29 cellular contexts compared by ENCODE assay signal in the genomic region with DNA sequence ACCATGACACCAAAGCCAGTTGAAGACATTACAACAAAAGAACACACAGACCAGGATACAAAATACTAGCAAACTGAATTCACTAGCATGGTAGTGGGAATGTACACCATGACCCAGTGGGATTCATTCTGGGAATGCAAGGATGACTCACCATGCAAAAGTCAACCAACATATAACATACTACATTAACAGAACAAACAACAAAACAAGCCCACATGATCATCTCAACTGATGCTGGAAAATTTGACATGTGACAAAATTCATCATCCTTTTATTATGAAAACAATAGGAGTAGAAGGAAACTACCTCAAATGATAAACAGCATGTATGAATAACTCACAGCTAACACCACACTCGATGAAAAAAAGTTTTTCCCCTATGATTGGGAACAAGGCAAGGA.
DNase-seq lines count a peak whose midpoint lies in the region; ATAC-seq and TF ChIP-seq lines count a peak whose summit lies in the region.
"Had no signal": no experiment of that assay in that cellular context is flagged by ENCODE, and none has a peak within 500 bp of the region (broad histone marks: within the 10 kb centered on the region; RNA-seq: fewer than 3 reads in every experiment).

No MANE protein-coding gene starts in this region.

- POLR2A ChIA-PET in activated CD4-positive, alpha-beta T cell treated with anti-CD3 and anti-CD28 coated beads for 36 hours (lab: Charles Lee), result no interaction called here
- POLR2A ChIA-PET in PC-3 (lab: Charles Lee; ENCODE audit: unreplicated experiment), result no interaction called here

- no peak overlapping the region for H3K18ac ChIP-seq in mesenchymal stem cell (ENCODE audit: low read depth in 1 of 2, low read length in 2 of 2)

- H3F3A ChIP-seq in PC-3 (ENCODE audit: low read length, unreplicated experiment), result no peaks in the 10 kb centered on the region

- peak overlapping the region; percentile 37 for H3K27ac Mint-ChIP-seq in activated CD4-positive, alpha-beta T cell treated with anti-CD3 and anti-CD28 coated beads for 36 hours
- H3K27ac Mint-ChIP-seq in activated naive CD4-positive, alpha-beta T cell treated with anti-CD3 and anti-CD28 coated beads, Interleukin-2, amount 10 ng/mL, durations not matched to agents 7 days and 5 days, result no peak overlapping the region
- H3K27ac Mint-ChIP-seq: GM23338, T-cell had no signal

- H4K8ac ChIP-seq in mesenchymal stem cell (ENCODE audit: low read length), result no peak overlapping the region

- no peaks in the 10 kb centered on the region for H3K4me1 Mint-ChIP-seq in activated CD4-positive, alpha-beta T cell treated with anti-CD3 and anti-CD28 coated beads for 36 hours
- no peaks in the 10 kb centered on the region for H3K4me1 Mint-ChIP-seq in activated naive CD4-positive, alpha-beta T cell treated with anti-CD3 and anti-CD28 coated beads, Interleukin-2, amount 10 ng/mL, durations not matched to agents 7 days and 5 days
- H3K4me1 Mint-ChIP-seq: IgD-negative memory B cell had no signal

- TF ChIP-seq CTCF in PC-3 (conservative IDR thresholded peaks at IDR 0.05; ENCODE audit: low read depth, low read length), result no peak

- H3K9ac ChIP-seq in PC-3 (ENCODE audit: low read length) (no peak overlapping the region), mesenchymal stem cell (ENCODE audit: low read length) (no peak overlapping the region)

- H3K79me2 ChIP-seq in PC-3 (ENCODE audit: low read length), result no peaks in the 10 kb centered on the region

- H3K4ac ChIP-seq in mesenchymal stem cell (ENCODE audit: low read depth in 1 of 2, low read length in 2 of 2), result no peak overlapping the region

- H2AFZ ChIP-seq in PC-3 (ENCODE audit: low read length) (no peak overlapping the region), mesenchymal stem cell (ENCODE audit: low read depth, low read length) (no peak overlapping the region)
- H2AFZ ChIP-seq: GM23338 had no signal

- H3K4me2 ChIP-seq in PC-3 (ENCODE audit: low read length), result no peak overlapping the region
- no peak overlapping the region for H3K4me2 ChIP-seq in mesenchymal stem cell (ENCODE audit: low read length, poor library complexity, severe bottlenecking)
- H3K4me2 ChIP-seq: GM23338 had no signal

- H2BK5ac ChIP-seq in mesenchymal stem cell (ENCODE audit: low read depth, low read length, poor library complexity, severe bottlenecking), result no peak overlapping the region

- H3K36me3 ChIP-seq in PC-3 (ENCODE audit: low read depth, low read length), result no peaks in the 10 kb centered on the region
- H3K36me3 ChIP-seq in mesenchymal stem cell (ENCODE audit: control insufficient read depth in 1 of 2, insufficient read depth in 2 of 2, low read depth in 1 of 2, low read length in 2 of 2), result peaks cover 8 to 10% of the 10 kb centered on the region in 2 experiments

- H3K23ac ChIP-seq in mesenchymal stem cell (ENCODE audit: low read length in 2 of 2), result no peak overlapping the region

- H3K9me3 ChIP-seq in PC-3 (ENCODE audit: low read length) (no peaks in the 10 kb centered on the region), mesenchymal stem cell (ENCODE audit: control insufficient read depth, low read length) (peaks cover 3% of the 10 kb centered on the region)
- H3K9me3 ChIP-seq: stomach had no signal

- H3K4me1 ChIP-seq in PC-3 (ENCODE audit: insufficient read depth, low read length) (peaks cover 7% of the 10 kb centered on the region), mesenchymal stem cell (ENCODE audit: control insufficient read depth, insufficient read depth, low read depth, low read length) (peaks cover 3% of the 10 kb centered on the region)
- H3K4me1 ChIP-seq: stomach, tibial nerve had no signal

- 100% methylated on average over 1 of the region's 1 CpG for WGBS in mesenchymal stem cell

- H2AK5ac ChIP-seq in mesenchymal stem cell (ENCODE audit: low read length, severe bottlenecking), result no peak overlapping the region

- H2BK120ac ChIP-seq in mesenchymal stem cell (ENCODE audit: low read depth, low read length), result no peak overlapping the region

- no peaks in the 10 kb centered on the region for H3K27me3 Mint-ChIP-seq in activated CD4-positive, alpha-beta T cell treated with anti-CD3 and anti-CD28 coated beads for 36 hours
- no peaks in the 10 kb centered on the region for H3K27me3 Mint-ChIP-seq in activated naive CD4-positive, alpha-beta T cell treated with anti-CD3 and anti-CD28 coated beads, Interleukin-2, amount 10 ng/mL, durations not matched to agents 7 days and 5 days
- H3K27me3 Mint-ChIP-seq: IgD-negative memory B cell; naive thymus-derived CD4-positive, alpha-beta T cell; T-cell had no signal

- H3K27ac ChIP-seq in PC-3 (ENCODE audit: low read length) (no peak overlapping the region), mesenchymal stem cell (ENCODE audit: low read length, poor library complexity, severe bottlenecking) (no peak overlapping the region)
- H3K27ac ChIP-seq: 22Rv1, HL-60, stomach, tibial nerve had no signal

- no peak overlapping the region for H4K91ac ChIP-seq in mesenchymal stem cell (ENCODE audit: low read length)

- CTCF ChIA-PET in activated CD4-positive, alpha-beta T cell treated with anti-CD3 and anti-CD28 coated beads for 36 hours (lab: Charles Lee), result no interaction called here
- CTCF ChIA-PET in PC-3 (lab: Charles Lee), result no interaction called here
- CTCF ChIA-PET in activated naive CD4-positive, alpha-beta T cell treated with anti-CD3 and anti-CD28 coated beads, Interleukin-2, amount 10 ng/mL, durations not matched to agents 7 days and 5 days (lab: Charles Lee), result no interaction called here

- H3K4me3 ChIP-seq in PC-3 (ENCODE audit: low read length) (no peak overlapping the region), mesenchymal stem cell (ENCODE audit: insufficient read depth in 1 of 2, low read depth in 1 of 2, low read length in 2 of 2) (no peak overlapping the region)
- H3K4me3 ChIP-seq: GM23338, stomach, tibial nerve had no signal

- H3K36me3 Mint-ChIP-seq in activated CD4-positive, alpha-beta T cell treated with anti-CD3 and anti-CD28 coated beads for 36 hours (ENCODE audit: low read depth), result peaks cover 38% of the 10 kb centered on the region
- H3K36me3 Mint-ChIP-seq in activated naive CD4-positive, alpha-beta T cell treated with anti-CD3 and anti-CD28 coated beads, Interleukin-2, amount 10 ng/mL, durations not matched to agents 7 days and 5 days, result peaks cover 32% of the 10 kb centered on the region

- no peak overlapping the region for H3K14ac ChIP-seq in mesenchymal stem cell (ENCODE audit: low read length in 2 of 2)

- H3K4me3 Mint-ChIP-seq in activated CD4-positive, alpha-beta T cell treated with anti-CD3 and anti-CD28 coated beads for 36 hours, result no peak overlapping the region
- no peak overlapping the region for H3K4me3 Mint-ChIP-seq in activated naive CD4-positive, alpha-beta T cell treated with anti-CD3 and anti-CD28 coated beads, Interleukin-2, amount 10 ng/mL, durations not matched to agents 7 days and 5 days
- H3K4me3 Mint-ChIP-seq: GM23338; IgD-negative memory B cell; naive thymus-derived CD4-positive, alpha-beta T cell; T-cell had no signal

- intact Hi-C loops in activated CD4-positive, alpha-beta T cell treated with anti-CD3 and anti-CD28 coated beads for 36 hours (cut with DNase I, micrococcal nuclease), result no loop called here
- intact Hi-C loops in PC-3 (cut with micrococcal nuclease), result no loop called here

- no peaks in the 10 kb centered on the region for H3K9me3 Mint-ChIP-seq in activated CD4-positive, alpha-beta T cell treated with anti-CD3 and anti-CD28 coated beads for 36 hours (ENCODE audit: low read depth)
- H3K9me3 Mint-ChIP-seq in activated naive CD4-positive, alpha-beta T cell treated with anti-CD3 and anti-CD28 coated beads, Interleukin-2, amount 10 ng/mL, durations not matched to agents 7 days and 5 days, result peaks cover 2% of the 10 kb centered on the region
- H3K9me3 Mint-ChIP-seq: GM23338, IgD-negative memory B cell, T-cell had no signal

- H2BK15ac ChIP-seq in mesenchymal stem cell (ENCODE audit: low read depth, poor library complexity, severe bottlenecking), result no peak overlapping the region

- H2BK12ac ChIP-seq in mesenchymal stem cell (ENCODE audit: low read length in 2 of 2), result no peak overlapping the region

- H3K79me1 ChIP-seq in mesenchymal stem cell (replicated peaks; ENCODE audit: low read length, poor library complexity, severe bottlenecking), result peaks cover 3% of the 10 kb centered on the region

- H3K27me3 ChIP-seq in PC-3 (ENCODE audit: low read length) (no peaks in the 10 kb centered on the region), mesenchymal stem cell (ENCODE audit: control insufficient read depth in 1 of 2, insufficient read depth in 1 of 2, low read length in 2 of 2) (no peaks in the 10 kb centered on the region)
- H3K27me3 ChIP-seq: stomach, tibial nerve had no signal

- no peaks in the 10 kb centered on the region for H3K9me2 ChIP-seq in PC-3 (replicated peaks; ENCODE audit: low read length)

- no peak for ATAC-seq in activated CD4-positive, alpha-beta T cell treated with anti-CD3 and anti-CD28 coated beads for 36 hours
- ATAC-seq in PC-3, result no peak
- ATAC-seq in GM19324 (IDR thresholded peaks at IDR 0.05; ENCODE audit: low FRiP score, unreplicated experiment), result no peak
- ATAC-seq: esophagus mucosa; GM23338; left colon; naive thymus-derived CD4-positive, alpha-beta T cell; T-cell had no signal

- no peaks in the 10 kb centered on the region for H4K20me1 ChIP-seq in PC-3 (ENCODE audit: low read length)

- no TSS peak for BruUV-seq in PC-3 (replicated peaks; lab: Mats Ljungman, UMichigan)

- no peak for DNase-seq in activated CD4-positive, alpha-beta T cell treated with anti-CD3 and anti-CD28 coated beads for 36 hours
- no peak for DNase-seq in activated CD4-positive, alpha-beta T cell treated with anti-CD3 and anti-CD28 coated beads for 4 hours
- DNase-seq in PC-3 (peak; percentile 35), dermis microvascular lymphatic vessel endothelial cell (ENCODE audit: low read depth in 2 of 2) (peak; percentile 32 to 71), mesenchymal stem cell (peak; percentile 30), GM19240 (ENCODE audit: insufficient read length, low spot score) (no peak)
- DNase-seq in activated naive CD4-positive, alpha-beta T cell treated with anti-CD3 and anti-CD28 coated beads, Interleukin-2, amount 10 ng/mL, durations not matched to agents 7 days and 5 days, result no peak
- DNase-seq: activated CD4-positive, alpha-beta T cell treated with anti-CD3 and anti-CD28 coated beads, Interleukin-2, amount 50 U/mL, for 1 hour; activated CD8-positive, alpha-beta memory T cell treated with anti-CD3 and anti-CD28 coated beads, Interleukin-2, amount 50 U/mL, for 4 hours; amniotic stem cell; DMS79 treated with DMSO at 0.1 percent for 48 hours; head of caudate nucleus; left colon; MM.1S; naive thymus-derived CD4-positive, alpha-beta T cell; NCI-H1436; NCI-H2107; retina; SIG-M5; stimulated activated CD4-positive, alpha-beta T cell treated with anti-CD3 and anti-CD28 coated beads, Interleukin-4, amount 100 ng/mL, for 4 hours; stomach; T-cell had no signal

Comparison
In these comparisons a context has a peak if more than half of its experiments do, and no peak if none do; other contexts are left out.
1. DNase-seq: peak in PC-3 (single experiment), dermis microvascular lymphatic vessel endothelial cell (2 of 2) and mesenchymal stem cell (single experiment); none in activated CD4-positive, alpha-beta T cell treated with anti-CD3 and anti-CD28 coated beads for 36 hours (single experiment), activated CD4-positive, alpha-beta T cell treated with anti-CD3 and anti-CD28 coated beads for 4 hours (0 of 2), GM19240 (single experiment) and activated naive CD4-positive, alpha-beta T cell treated with anti-CD3 and anti-CD28 coated beads, Interleukin-2, amount 10 ng/mL, durations not matched to agents 7 days and 5 days (single experiment).